ENCODE assay signal across 8 cellular contexts in the genomic region with DNA sequence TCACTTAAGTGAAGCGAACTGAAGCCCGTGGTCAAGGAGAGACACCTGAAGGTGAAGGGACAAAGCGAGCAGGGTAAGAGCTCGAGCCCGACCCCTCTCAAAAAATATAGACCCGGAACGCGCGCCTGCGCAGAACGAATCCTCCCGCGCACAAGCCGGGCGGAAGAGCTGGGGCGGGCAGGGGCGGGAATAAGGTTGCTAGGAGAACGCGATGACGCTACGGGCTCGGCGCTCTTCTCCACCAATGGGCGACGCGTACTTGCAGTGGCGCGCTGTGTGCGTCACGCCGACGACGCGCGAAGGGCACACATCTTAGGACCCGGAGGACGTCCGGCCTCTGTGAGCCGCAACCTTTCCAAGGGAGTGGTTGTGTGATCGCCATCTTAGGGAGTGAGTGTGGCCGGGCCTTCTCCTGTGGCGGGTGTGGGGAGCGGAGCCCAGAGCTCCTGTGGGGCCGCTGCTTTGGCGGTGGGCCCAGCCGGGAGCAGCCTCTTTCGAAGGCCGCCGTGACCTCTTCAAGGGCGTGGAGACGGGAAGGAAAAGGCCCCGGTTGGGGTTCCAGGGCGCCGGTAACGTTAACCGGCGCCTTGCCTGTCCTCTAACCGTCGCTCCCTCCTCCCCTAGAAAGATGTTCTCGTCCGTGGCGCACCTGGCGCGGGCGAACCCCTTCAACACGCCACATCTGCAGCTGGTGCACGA. TPM values are rescaled to one million over a fixed set of nuclear protein-coding genes. Genes with fewer than 3 reads are reported as not detected.
DNase-seq lines count a peak whose midpoint lies in the region; ATAC-seq and TF ChIP-seq lines count a peak whose summit lies in the region.

A gene (plus strand): TSS at position 336 of the 699 bp plus-strand sequence. CDS start 293 bp downstream, at position 629.

- peaks cover 16% of the 10 kb centered on the region for H3K4me1 ChIP-seq in OCI-LY3 (ENCODE audit: low read length)

- TF ChIP-seq CTCF in OCI-LY3 (IDR thresholded peaks at IDR 0.05; ENCODE audit: low read depth, low read length): no peak
- TF ChIP-seq CTCF in endothelial cell (IDR thresholded peaks at IDR 0.05; ENCODE audit: unreplicated experiment): no peak

- no peaks in the 10 kb centered on the region for H3K9me3 Mint-ChIP-seq in endothelial cell (ENCODE audit: unreplicated experiment)

- H3K36me3 Mint-ChIP-seq in endothelial cell (ENCODE audit: low read depth, unreplicated experiment): peaks cover 16% of the 10 kb centered on the region

- peak within 1 kb of the TSS; percentile 98 for H3K27ac Mint-ChIP-seq in endothelial cell (ENCODE audit: unreplicated experiment)

- H3K4me3 Mint-ChIP-seq in endothelial cell (ENCODE audit: unreplicated experiment): peak within 1 kb of the TSS; percentile 99

- H2AFZ ChIP-seq in OCI-LY3 (ENCODE audit: low read depth, low read length): peak within 1 kb of the TSS; percentile 77

- H3K4me2 ChIP-seq in OCI-LY3 (ENCODE audit: low read length): peak within 1 kb of the TSS; percentile 97

- peaks cover 20% of the 10 kb centered on the region for H3K4me1 Mint-ChIP-seq in endothelial cell (ENCODE audit: unreplicated experiment)

- peaks cover 56% of the 10 kb centered on the region for H3K79me2 ChIP-seq in OCI-LY3 (ENCODE audit: low read length)

- H3K27me3 ChIP-seq in OCI-LY3 (ENCODE audit: low read depth, low read length): no peaks in the 10 kb centered on the region

- H3K9ac ChIP-seq in OCI-LY3 (ENCODE audit: low read length): peak within 1 kb of the TSS; percentile 98

- H3K36me3 ChIP-seq in OCI-LY3 (replicated peaks; ENCODE audit: low read depth, low read length): peaks cover 40% of the 10 kb centered on the region

- DNase-seq in D341Med (ENCODE audit: low spot score): peak; percentile 99
- peak; percentile 85 for DNase-seq in HuH-7 (ENCODE audit: low spot score)
- DNase-seq in activated CD8-positive, alpha-beta memory T cell treated with anti-CD3 and anti-CD28 coated beads, Interleukin-2, amount 50 U/mL, for 48 hours: peak; percentile 96
- DNase-seq in endothelial cell (ENCODE audit: low spot score): peak; percentile 93
- DNase-seq in midbrain (lab: John Stamatoyannopoulos, UW): peak; percentile 99
- DNase-seq in stimulated activated CD8-positive, alpha-beta memory T cell treated with anti-CD3 and anti-CD28 coated beads, Interleukin-2, amount 100 ng/mL, for 1 hour (ENCODE audit: low read depth in 2 of 2): peak; percentile 90

- H3K9me3 ChIP-seq in OCI-LY3 (ENCODE audit: insufficient read depth, low read length): no peaks in the 10 kb centered on the region

- H4K20me1 ChIP-seq in OCI-LY3 (ENCODE audit: insufficient read depth, low read length): peaks cover 28% of the 10 kb centered on the region

- H3K4me3 ChIP-seq in OCI-LY3 (ENCODE audit: low read length): peak within 1 kb of the TSS; percentile 98

- peak; percentile 99 for ATAC-seq in GM21515 (IDR thresholded peaks at IDR 0.05; ENCODE audit: unreplicated experiment)

- peak within 1 kb of the TSS; percentile 67 for H3K27ac ChIP-seq in OCI-LY3 (ENCODE audit: low read length)

- peaks cover 2% of the 10 kb centered on the region for H3K27me3 Mint-ChIP-seq in endothelial cell (ENCODE audit: unreplicated experiment)

RNA-seq across cellular contexts. Expression of the gene that starts here (rescaled TPM):
- 718 TPM for total RNA-seq in endothelial cell (ENCODE audit: unreplicated experiment)

Comparison
In these comparisons a context has a peak if more than half of its experiments do, and no peak if none do; other contexts are left out.
1. Peak in every context shown above with its lines: DNase-seq, ATAC-seq, H3K4me3 ChIP-seq and H3K27ac ChIP-seq.